ENCODE assay signal across 7 cellular contexts in genomic region chr2:88159955-88160415, GRCh38. TPM values are rescaled to one million over a fixed set of nuclear protein-coding genes. Genes with fewer than 3 reads are reported as not detected.
DNase-seq lines count a peak whose midpoint lies in the region; TF ChIP-seq lines count a peak whose summit lies in the region.

No MANE protein-coding gene starts in this region.

- TF ChIP-seq CTCF in GM12875 (IDR thresholded peaks at IDR 0.05; ENCODE audit: borderline replicate concordance, insufficient read depth, low read depth, low read length), result peak; percentile 68; the same call in 1 of the 2 replicates
- peak; percentile 73 to 97 (median 90) for TF ChIP-seq CTCF in Peyer's patch (IDR thresholded peaks at IDR 0.05)
- TF ChIP-seq CTCF in neural progenitor cell (IDR thresholded peaks at IDR 0.05), result peak; percentile 93

- intact Hi-C loops in activated T-helper 1 cell treated with anti-CD3 and anti-CD28 coated beads, Interleukin-12 subunit alpha, Interleukin-12 subunit beta, Interleukin-2, Interleukin-4 antibody, amounts not matched to agents 30 ng/mL and 10 ng/mL and 1 ng/mL, durations not matched to agents 14 hours and 24 hours and 36 hours (cut with micrococcal nuclease), result loop anchor here (1.0 kb wide), 3 partner anchors 100 to 158 kb away; partner anchors contain the start of gene RNU2-63P

- no peaks in the 10 kb centered on the region for H3K36me3 ChIP-seq in Peyer's patch
- H3K36me3 ChIP-seq in neural progenitor cell, result no peaks in the 10 kb centered on the region

- H3K9me3 ChIP-seq in Peyer's patch, result no peaks in the 10 kb centered on the region
- no peaks in the 10 kb centered on the region for H3K9me3 ChIP-seq in neural progenitor cell (ENCODE audit: low read depth)

- no peaks in the 10 kb centered on the region for H3K4me1 Mint-ChIP-seq in activated T-helper 1 cell treated with anti-CD3 and anti-CD28 coated beads, Interleukin-12 subunit alpha, Interleukin-12 subunit beta, Interleukin-2, Interleukin-4 antibody, amounts not matched to agents 30 ng/mL and 10 ng/mL and 1 ng/mL, durations not matched to agents 14 hours and 24 hours and 36 hours (ENCODE audit: low read depth)
- H3K4me1 Mint-ChIP-seq in neural progenitor cell, result no peaks in the 10 kb centered on the region

- H3F3A ChIP-seq in neural progenitor cell (ENCODE audit: low read depth), result no peaks in the 10 kb centered on the region

- no peaks in the 10 kb centered on the region for H3K36me3 Mint-ChIP-seq in activated T-helper 1 cell treated with anti-CD3 and anti-CD28 coated beads, Interleukin-12 subunit alpha, Interleukin-12 subunit beta, Interleukin-2, Interleukin-4 antibody, amounts not matched to agents 30 ng/mL and 10 ng/mL and 1 ng/mL, durations not matched to agents 14 hours and 24 hours and 36 hours (ENCODE audit: low read depth)
- H3K36me3 Mint-ChIP-seq in neural progenitor cell, result no peaks in the 10 kb centered on the region

- H3K27ac ChIP-seq in Peyer's patch, result no peak overlapping the region
- H3K27ac ChIP-seq in neural progenitor cell, result no peak overlapping the region

- no peak overlapping the region for H3K9ac ChIP-seq in neural progenitor cell

- H4K20me1 ChIP-seq in neural progenitor cell (ENCODE audit: low read depth), result no peaks in the 10 kb centered on the region

- no peaks in the 10 kb centered on the region for H3K9me3 Mint-ChIP-seq in activated T-helper 1 cell treated with anti-CD3 and anti-CD28 coated beads, Interleukin-12 subunit alpha, Interleukin-12 subunit beta, Interleukin-2, Interleukin-4 antibody, amounts not matched to agents 30 ng/mL and 10 ng/mL and 1 ng/mL, durations not matched to agents 14 hours and 24 hours and 36 hours
- no peaks in the 10 kb centered on the region for H3K9me3 Mint-ChIP-seq in neural progenitor cell

- no peaks in the 10 kb centered on the region for H3K79me2 ChIP-seq in neural progenitor cell (ENCODE audit: low read depth)

- H3K4me3 ChIP-seq in GM12875 (ENCODE audit: low read depth, low read length), result no peak overlapping the region
- H3K4me3 ChIP-seq in Peyer's patch, result peak overlapping the region in 1 of 4 donors; percentile 10
- H3K4me3 ChIP-seq in neural progenitor cell, result no peak overlapping the region

- peaks cover 3% of the 10 kb centered on the region for H3K27me3 Mint-ChIP-seq in activated T-helper 1 cell treated with anti-CD3 and anti-CD28 coated beads, Interleukin-12 subunit alpha, Interleukin-12 subunit beta, Interleukin-2, Interleukin-4 antibody, amounts not matched to agents 30 ng/mL and 10 ng/mL and 1 ng/mL, durations not matched to agents 14 hours and 24 hours and 36 hours (ENCODE audit: insufficient read depth)
- H3K27me3 Mint-ChIP-seq in neural progenitor cell (ENCODE audit: insufficient read depth, low read depth), result no peaks in the 10 kb centered on the region

- TF ChIP-seq POLR2A in Peyer's patch (IDR thresholded peaks at IDR 0.05), result no peak

- no peak overlapping the region for H3K4me2 ChIP-seq in neural progenitor cell

- no peaks in the 10 kb centered on the region for H3K27me3 ChIP-seq in Peyer's patch
- no peaks in the 10 kb centered on the region for H3K27me3 ChIP-seq in neural progenitor cell

- H3K27ac Mint-ChIP-seq in activated T-helper 1 cell treated with anti-CD3 and anti-CD28 coated beads, Interleukin-12 subunit alpha, Interleukin-12 subunit beta, Interleukin-2, Interleukin-4 antibody, amounts not matched to agents 30 ng/mL and 10 ng/mL and 1 ng/mL, durations not matched to agents 14 hours and 24 hours and 36 hours, result no peak overlapping the region
- no peak overlapping the region for H3K27ac Mint-ChIP-seq in neural progenitor cell

- no peaks in the 10 kb centered on the region for H3K4me1 ChIP-seq in Peyer's patch
- H3K4me1 ChIP-seq in neural progenitor cell, result no peaks in the 10 kb centered on the region

- peak; percentile 64 for DNase-seq in HuH-7.5 (ENCODE audit: low spot score)
- DNase-seq in Peyer's patch, result peak in 2 of 3 donors; percentile 63 to 83
- DNase-seq in activated T-helper 1 cell treated with anti-CD3 and anti-CD28 coated beads, Interleukin-12 subunit alpha, Interleukin-12 subunit beta, Interleukin-2, Interleukin-4 antibody, amounts not matched to agents 30 ng/mL and 10 ng/mL and 1 ng/mL, durations not matched to agents 14 hours and 24 hours and 36 hours (ENCODE audit: low spot score), result peak; percentile 33
- peak; percentile 82 for DNase-seq in fibroblast of peridontal ligament (ENCODE audit: extremely low read depth)
- peak; percentile 86 for DNase-seq in neural progenitor cell (ENCODE audit: low spot score)
- peak; percentile 69 for DNase-seq in ureter (ENCODE audit: low spot score)

- H3K4me3 Mint-ChIP-seq in activated T-helper 1 cell treated with anti-CD3 and anti-CD28 coated beads, Interleukin-12 subunit alpha, Interleukin-12 subunit beta, Interleukin-2, Interleukin-4 antibody, amounts not matched to agents 30 ng/mL and 10 ng/mL and 1 ng/mL, durations not matched to agents 14 hours and 24 hours and 36 hours, result no peak overlapping the region
- no peak overlapping the region for H3K4me3 Mint-ChIP-seq in neural progenitor cell

- no peak overlapping the region for H2AFZ ChIP-seq in neural progenitor cell (replicated peaks)

RNA-seq across cellular contexts. Expression of gene THNSL2, which starts 10.2 kb away (rescaled TPM):
- total RNA-seq in Peyer's patch (10 to 100 TPM in 3 of 4 donors, 1 to 10 TPM in 1; 2.5 to 68.5 (median 33.1) TPM), neural progenitor cell (ENCODE audit: low replicate concordance) (1.5 and 4.7 TPM in 2 replicates), ureter (30.1 TPM)
- 0.17 and 0.70 TPM in 2 replicates for total RNA-seq in activated T-helper 1 cell treated with anti-CD3 and anti-CD28 coated beads, Interleukin-12 subunit alpha, Interleukin-12 subunit beta, Interleukin-2, Interleukin-4 antibody, amounts not matched to agents 30 ng/mL and 10 ng/mL and 1 ng/mL, durations not matched to agents 14 hours and 24 hours and 36 hours

RNA-seq across cellular contexts. Expression of gene FABP1, which starts 32.1 kb away (rescaled TPM):
- total RNA-seq in Peyer's patch (1,000 to 10,000 TPM in 2 of 4 donors, 100 to 1,000 TPM in 2; 598 to 2,513 (median 1,116) TPM), neural progenitor cell (ENCODE audit: low replicate concordance) (not detected in 2 replicates), ureter (not detected)
- not detected in 2 replicates for total RNA-seq in activated T-helper 1 cell treated with anti-CD3 and anti-CD28 coated beads, Interleukin-12 subunit alpha, Interleukin-12 subunit beta, Interleukin-2, Interleukin-4 antibody, amounts not matched to agents 30 ng/mL and 10 ng/mL and 1 ng/mL, durations not matched to agents 14 hours and 24 hours and 36 hours

Comparison
In these comparisons a context has a peak if more than half of its experiments do, and no peak if none do; other contexts are left out.
1. DNase-seq: peak in every context shown above with its lines; median percentile 86 in neural progenitor cell; 82 in fibroblast of peridontal ligament; 73 in Peyer's patch; 69 in ureter; 64 in HuH-7.5; 33 in activated T-helper 1 cell treated with anti-CD3 and anti-CD28 coated beads, Interleukin-12 subunit alpha, Interleukin-12 subunit beta, Interleukin-2, Interleukin-4 antibody, amounts not matched to agents 30 ng/mL and 10 ng/mL and 1 ng/mL, durations not matched to agents 14 hours and 24 hours and 36 hours.
2. RNA of gene FABP1, which starts 32.1 kb away (total RNA-seq): 598 to 2,513 TPM in Peyer's patch; not detected in ureter (single experiment), not detected in activated T-helper 1 cell treated with anti-CD3 and anti-CD28 coated beads, Interleukin-12 subunit alpha, Interleukin-12 subunit beta, Interleukin-2, Interleukin-4 antibody, amounts not matched to agents 30 ng/mL and 10 ng/mL and 1 ng/mL, durations not matched to agents 14 hours and 24 hours and 36 hours and not detected in neural progenitor cell; every median in the first group is over 100 times any median in the second.
3. Peak in every context shown above with its lines, with median percentiles within 50 percentile points of each other: CTCF ChIP-seq.